7 cellular contexts compared by ENCODE assay signal in the genomic region with DNA sequence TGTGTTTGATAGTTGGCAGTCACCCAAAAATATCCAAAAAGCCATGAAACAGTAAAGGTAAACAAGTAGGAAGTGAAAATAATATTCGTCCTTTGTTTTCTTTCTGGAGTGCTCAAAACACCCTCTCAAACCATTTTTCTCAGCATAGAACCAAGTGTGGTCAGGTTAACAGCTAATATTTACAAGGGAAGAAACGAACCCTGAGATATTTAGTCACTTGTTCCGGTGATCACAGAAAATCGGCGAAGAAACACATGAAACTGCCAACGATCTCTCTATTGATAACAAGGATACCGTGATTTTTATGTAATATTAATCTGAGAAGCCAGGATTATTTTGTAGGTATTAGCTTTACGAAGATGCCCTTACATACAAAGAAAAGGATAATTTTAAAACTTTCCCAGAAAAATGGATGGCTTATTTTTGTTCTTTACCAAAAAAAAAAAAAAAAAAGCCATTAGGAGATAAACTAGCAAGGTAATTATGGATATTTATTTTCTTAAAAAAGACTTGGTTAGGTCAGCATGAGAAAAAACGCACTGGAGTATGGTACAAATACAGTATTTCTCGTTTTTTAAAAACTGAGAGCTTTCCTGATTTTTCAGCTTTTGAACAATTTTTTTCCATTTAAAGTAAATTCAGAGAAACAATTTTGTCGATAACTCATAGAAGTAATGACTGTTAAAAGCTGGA.
DNase-seq lines count a peak whose midpoint lies in the region; ATAC-seq and TF ChIP-seq lines count a peak whose summit lies in the region.

No MANE protein-coding gene starts in this region.

- DNase-seq in GM13976 (ENCODE audit: low spot score) = peak; percentile 38
- DNase-seq in NCI-H82 treated with DMSO at 0.1 percent for 48 hours (lab: John Stamatoyannopoulos, UW; ENCODE audit: unreplicated experiment) = peak; percentile 42
- DNase-seq in cerebellum (ENCODE audit: low spot score) = peak; percentile 27
- no peak for DNase-seq in DMS114 treated with DMSO at 0.1 percent for 48 hours (lab: John Stamatoyannopoulos, UW; ENCODE audit: unreplicated experiment)
- DNase-seq in NCI-H1436 treated with DMSO at 0.1 percent for 48 hours (lab: John Stamatoyannopoulos, UW) = no peak

- peaks cover 4% of the 10 kb centered on the region for H3K4me1 ChIP-seq in mononuclear cell (ENCODE audit: insufficient read depth, low read length)

- no peak for ATAC-seq in HG02885 (IDR thresholded peaks at IDR 0.05; ENCODE audit: poor library complexity, unreplicated experiment)

- H3K27me3 ChIP-seq in mononuclear cell (ENCODE audit: insufficient read depth, low read length) = no peaks in the 10 kb centered on the region

- no peaks in the 10 kb centered on the region for H3K9me3 ChIP-seq in mononuclear cell (ENCODE audit: low read depth, low read length)

- in situ Hi-C loops in GM13976 (cut with MboI; ENCODE audit: low sequenced_read_pairs, unreplicated experiment) = no loop called here

- H3K4me3 ChIP-seq in mononuclear cell (ENCODE audit: low read length) = peak overlapping the region; percentile 61

- TF ChIP-seq CTCF in GM13976 (IDR thresholded peaks at IDR 0.05; ENCODE audit: borderline replicate concordance, control extremely low read depth, extremely low read depth, insufficient read depth, missing control alignments) = no peak

Comparison
In these comparisons a context has a peak if more than half of its experiments do, and no peak if none do; other contexts are left out.
1. DNase-seq: peak in GM13976 (single experiment), NCI-H82 treated with DMSO at 0.1 percent for 48 hours (single experiment) and cerebellum (single experiment); none in DMS114 treated with DMSO at 0.1 percent for 48 hours (single experiment) and NCI-H1436 treated with DMSO at 0.1 percent for 48 hours (single experiment).